Comparison of ENCODE assay signal across 19 cellular contexts in the genomic region with DNA sequence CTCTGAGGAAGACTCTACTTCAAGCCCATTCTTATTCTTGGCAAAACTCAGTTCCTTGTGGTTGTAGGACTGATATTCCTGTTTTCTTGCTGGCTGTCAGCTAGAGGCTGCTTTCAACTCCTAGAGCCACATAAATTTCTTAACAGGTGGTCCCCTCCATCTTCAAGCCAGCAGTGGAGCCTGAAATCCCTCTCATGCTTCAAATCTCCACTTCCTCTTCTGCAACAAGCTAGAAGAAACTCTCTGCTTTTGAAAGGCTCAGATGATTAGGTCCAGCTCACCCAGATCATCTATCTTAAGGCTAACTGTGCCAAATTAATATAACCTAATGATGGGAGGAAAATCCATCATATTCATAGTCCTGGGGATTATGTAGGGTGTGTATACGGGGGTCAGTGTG. TPM values are rescaled to one million over a fixed set of nuclear protein-coding genes. Genes with fewer than 3 reads are reported as not detected.
DNase-seq lines count a peak whose midpoint lies in the region; ATAC-seq, FAIRE-seq and TF ChIP-seq lines count a peak whose summit lies in the region.
"Had no signal": no experiment of that assay in that cellular context is flagged by ENCODE, and none has a peak within 500 bp of the region (broad histone marks: within the 10 kb centered on the region; RNA-seq: fewer than 3 reads in every experiment).

No MANE protein-coding gene starts in this region.

- H3K18ac ChIP-seq in H9 (ENCODE audit: insufficient read length, low read depth, low read length) = no peak overlapping the region

- no peak for ATAC-seq in K562
- ATAC-seq: CD8-positive, alpha-beta T cell had no signal

- H4K5ac ChIP-seq in H9 (ENCODE audit: insufficient read length, low read depth, low read length) = no peak overlapping the region

- intact Hi-C loops in K562 (cut with micrococcal nuclease) = no loop called here

- TF ChIP-seq EP300 in K562 (IDR thresholded peaks at IDR 0.05; ENCODE audit: low read length) = no peak

- H2AK5ac ChIP-seq in H9 (ENCODE audit: insufficient read length, low read length) = no peak overlapping the region

- H3K9ac ChIP-seq in K562 (ENCODE audit: insufficient read depth in 1 of 2, low read depth in 2 of 2, low read length in 2 of 2) (no peak overlapping the region), H9 (ENCODE audit: extremely low read depth, insufficient read length, low read length) (no peak overlapping the region)

- no peak overlapping the region for H3K4me3 Mint-ChIP-seq in H9
- H3K4me3 Mint-ChIP-seq: CD14-positive monocyte; CD8-positive, alpha-beta T cell; HFFc6 had no signal

- no peak overlapping the region for H3K56ac ChIP-seq in H9 (ENCODE audit: insufficient read length, low read depth, low read length)

- in situ Hi-C loops in K562 (cut with MboI) = no loop called here

- H3K9me3 ChIP-seq in K562 (replicated peaks; ENCODE audit: control insufficient read depth, insufficient read depth, low read depth, low read length) (no peaks in the 10 kb centered on the region), H9 (ENCODE audit: control insufficient read depth, low read depth, low read length) (no peaks in the 10 kb centered on the region)
- H3K9me3 ChIP-seq: BE2C had no signal

- H3K27me3 ChIP-seq in K562 (ENCODE audit: control insufficient read depth in 2 of 2, insufficient read depth in 2 of 2, low read length in 2 of 2) (peaks cover 11 to 16% of the 10 kb centered on the region in 2 experiments), H9 (ENCODE audit: insufficient read depth, low read length) (peaks cover 13% of the 10 kb centered on the region)
- H3K27me3 ChIP-seq: BE2C had no signal

- H3K23me2 ChIP-seq in H9 (ENCODE audit: insufficient read length, low read depth, low read length, poor library complexity, severe bottlenecking) = no peaks in the 10 kb centered on the region

- H3K27ac Mint-ChIP-seq in H9 = no peak overlapping the region; a peak in 1 of 7 replicates
- H3K27ac Mint-ChIP-seq: CD14-positive monocyte; CD8-positive, alpha-beta T cell; HFFc6 had no signal

- FAIRE-seq in K562 (lab: Jason Lieb, UNC) = no peak
- FAIRE-seq: GM19239, H1 had no signal

- H2BK120ac ChIP-seq in H9 (ENCODE audit: low read depth, low read length, poor library complexity, severe bottlenecking) = no peak overlapping the region

- no TSS peak for BruUV-seq in K562 (replicated peaks; lab: Mats Ljungman, UMichigan)

- TF ChIP-seq POLR2A in K562 (conservative IDR thresholded peaks at IDR 0.05) = no peak

- CTCF ChIA-PET in K562 (lab: Yijun Ruan, JAX; ENCODE audit: low intra/inter-chr PET ratio) = no interaction called here

- no peak for TF ChIP-seq RAD21 in K562 (CRISPR knock-in tag; conservative IDR thresholded peaks at IDR 0.05 in 1 of 2, IDR thresholded peaks at IDR 0.05 in 1 of 2)

- H2BK15ac ChIP-seq in H9 (ENCODE audit: low read depth, low read length) = no peak overlapping the region

- H3K4me1 Mint-ChIP-seq in H9 = peaks cover 0 to 7% of the 10 kb centered on the region in 2 experiments

- H3K79me1 ChIP-seq in H9 (ENCODE audit: insufficient read depth, low read depth, low read length, poor library complexity, severe bottlenecking) = no peaks in the 10 kb centered on the region

- H3K23ac ChIP-seq in H9 (ENCODE audit: insufficient read length, low read depth, low read length) = no peak overlapping the region

- no peak overlapping the region for H3K4me2 ChIP-seq in K562 (ENCODE audit: insufficient read depth, low read length)
- no peak overlapping the region for H3K4me2 ChIP-seq in H9 (ENCODE audit: insufficient read depth, insufficient read length, low read length)

- TF ChIP-seq CTCF in AG09309 (IDR thresholded peaks at IDR 0.05; ENCODE audit: control insufficient read depth, insufficient read depth, low read depth, low read length, missing control alignments) (peak; percentile 3), C4-2B (conservative IDR thresholded peaks at IDR 0.05) (no peak), K562 (IDR thresholded peaks at IDR 0.05 in 2 of 3, conservative IDR thresholded peaks at IDR 0.05 in 1 of 3; ENCODE audit: insufficient read depth in 2 of 3, low read depth in 1 of 3, low read length in 3 of 3) (no peak), H9 (conservative IDR thresholded peaks at IDR 0.05) (no peak)

- no peaks in the 10 kb centered on the region for H3K79me2 ChIP-seq in K562 (ENCODE audit: control insufficient read depth, insufficient read depth, low read length)
- no peaks in the 10 kb centered on the region for H3K79me2 ChIP-seq in H9 (ENCODE audit: insufficient read depth, low read length)

- H4K20me1 ChIP-seq in K562 (replicated peaks; ENCODE audit: control insufficient read depth, insufficient read depth, low read length) (no peaks in the 10 kb centered on the region), H9 (ENCODE audit: control insufficient read depth, insufficient read depth, insufficient read length) (no peaks in the 10 kb centered on the region)

- no peak overlapping the region for H3K14ac ChIP-seq in H9 (ENCODE audit: insufficient read depth, low read length)

- no peak overlapping the region for H4K8ac ChIP-seq in H9 (replicated peaks; ENCODE audit: insufficient read length, low read depth, low read length)

- no peaks in the 10 kb centered on the region for H3K9me3 Mint-ChIP-seq in H9
- H3K9me3 Mint-ChIP-seq: CD8-positive, alpha-beta T cell had no signal

- no peak overlapping the region for H2BK5ac ChIP-seq in H9 (ENCODE audit: insufficient read length, low read length)

- H2AFZ ChIP-seq in K562 (ENCODE audit: low read depth, low read length) (no peak overlapping the region), H9 (ENCODE audit: low read length) (no peak overlapping the region)

- no peaks in the 10 kb centered on the region for H3K36me3 Mint-ChIP-seq in H9 (ENCODE audit: insufficient read depth in 1 of 3, low read depth in 3 of 3)
- H3K36me3 Mint-ChIP-seq: CD14-positive monocyte; CD8-positive, alpha-beta T cell had no signal

- H3K27ac ChIP-seq in C4-2B = peak overlapping the region; percentile 39; the same call in 1 of the 2 replicates
- H3K27ac ChIP-seq in K562 (ENCODE audit: extremely low read depth, low read depth, low read length) = no peak overlapping the region
- no peak overlapping the region for H3K27ac ChIP-seq in H9 (ENCODE audit: insufficient read length, low read depth, low read length)
- H3K27ac ChIP-seq: HL-60 had no signal

- H3K27me3 Mint-ChIP-seq in H9 (ENCODE audit: low read depth) = peaks cover 53% of the 10 kb centered on the region

- no peaks in the 10 kb centered on the region for H3K36me3 ChIP-seq in K562 (ENCODE audit: control insufficient read depth, insufficient read depth, low read length)
- H3K36me3 ChIP-seq: BE2C had no signal

- H3K4me1 ChIP-seq in K562 (replicated peaks in 1 of 2; ENCODE audit: control insufficient read depth in 2 of 2, insufficient read depth in 2 of 2, low read length in 2 of 2) (no peaks in the 10 kb centered on the region; a peak in 1 of 5 replicates), H9 (ENCODE audit: insufficient read depth, low read length) (no peaks in the 10 kb centered on the region)

- H4K91ac ChIP-seq in H9 (ENCODE audit: insufficient read length, low read depth, low read length) = no peak overlapping the region

- no peak overlapping the region for H3K4me3 ChIP-seq in AG09309 (ENCODE audit: control insufficient read depth, low read depth, low read length)
- no peak overlapping the region for H3K4me3 ChIP-seq in K562

- H3K9me1 ChIP-seq in K562 (ENCODE audit: control insufficient read depth, insufficient read depth, low read length) = no peaks in the 10 kb centered on the region

- no peak overlapping the region for H3K4ac ChIP-seq in H9 (ENCODE audit: low read depth, low read length)

- POLR2A ChIA-PET in K562 (lab: Yijun Ruan, JAX) = interaction anchor here (1.2 to 1.3 kb wide), 3 partner anchors 9 to 40 kb away, joined by 4 read pairs; no protein-coding TSS in a partner anchor

- H2BK20ac ChIP-seq in H9 (ENCODE audit: low read depth, low read length, poor library complexity, severe bottlenecking) = no peak overlapping the region

- H2BK12ac ChIP-seq in H9 (ENCODE audit: insufficient read length, low read depth, low read length) = no peak overlapping the region

- 0% methylated on average over 1 of the region's 1 CpG for WGBS in K562 (ENCODE audit: insufficient coverage, low coverage, missing lambda C conversion rate)
- no CpG with 5 or more reads among the region's 1 CpG for WGBS in H9 (ENCODE audit: extremely low coverage, insufficient read length, low lambda C conversion rate)

- no peak for DNase-seq in AG09309 (ENCODE audit: low read depth)
- DNase-seq in OCI-M1 (lab: John Stamatoyannopoulos, UW) = peak; percentile 19
- DNase-seq in K562 (ENCODE audit: extremely low read depth in 1 of 4, low spot score in 3 of 4) = no peak
- no peak for DNase-seq in NCI-H2107 (lab: John Stamatoyannopoulos, UW)
- no peak for DNase-seq in activated gamma-delta T cell (lab: John Stamatoyannopoulos, UW)
- no peak for DNase-seq in H9
- DNase-seq: BE2C; Calu3; CD8-positive, alpha-beta T cell; DMS79 treated with DMSO at 0.1 percent for 48 hours; GF-D8; HCEC 1CT; HFFc6 had no signal

- no peak overlapping the region for H3T11ph ChIP-seq in H9 (ENCODE audit: low read length)

TF ChIP-seq in K562, 482 proteins besides CTCF, POLR2A, EP300 and RAD21:
- TF ChIP-seq DDX20 (tag; IDR thresholded peaks at IDR 0.05; ENCODE audit: low read depth) (no peak), SPI1 (IDR thresholded peaks at IDR 0.05; ENCODE audit: borderline replicate concordance, low read depth, low read length) (peak; percentile 87)

RNA-seq across cellular contexts. Expression of gene CD34, which starts 43.2 kb away (rescaled TPM):
- total RNA-seq in K562 (2011; cell fraction: chromatin; rRNA removed; ENCODE audit: low replicate concordance) = not detected in 2 replicates
- not detected in 2 replicates for total RNA-seq in K562 (2011; cell fraction: nucleolus; rRNA removed)
- not detected in 2 replicates for total RNA-seq in K562 (2011; cell fraction: nucleoplasm; rRNA removed)
- total RNA-seq in K562 (2014; rRNA removed) (not detected in 2 replicates), K562 (2014; rRNA removed; fragmentation: Illumina TruSeq; extraction: Trizol) (not detected in 2 replicates), K562 (2015; rRNA removed; fragmentation: Illumina TruSeq; extraction: Trizol) (not detected in 2 replicates), K562 (2021) (0.13 TPM in 1 of 2 replicates, not detected in the other), H9 (2021) (0.02 and 0.35 TPM in 2 replicates)
- polyA plus RNA-seq in K562 (2011; rRNA removed) (0.03 TPM in 1 of 2 replicates, not detected in the other), K562 (2014; fragmentation: Illumina TruSeq; extraction: Trizol) (not detected in 2 replicates), K562 (2014; fragmentation: Nextera tagmentation; extraction: Ambion mirVana) (not detected), K562 (2014; rRNA removed) (not detected in 2 replicates)
- polyA plus RNA-seq in K562 (2011; cell fraction: cytosol; rRNA removed) = not detected in 2 replicates
- not detected in 2 replicates for polyA plus RNA-seq in K562 (2011; cell fraction: nucleus; rRNA removed)
- not detected in 2 replicates for polyA plus RNA-seq in K562 (2012)
- 0.06 TPM in 1 of 2 replicates, not detected in the other for polyA minus RNA-seq in K562 (2011; rRNA and poly(A)+ RNA removed)
- polyA minus RNA-seq in K562 (2011; cell fraction: cytosol; rRNA and poly(A)+ RNA removed) = not detected in 2 replicates
- not detected in 2 replicates for polyA minus RNA-seq in K562 (2011; cell fraction: nucleus; rRNA and poly(A)+ RNA removed)
- total RNA-seq: CD8-positive, alpha-beta T cell; HT1080 had no signal
- polyA plus RNA-seq: CD14-positive monocyte had no signal
